ENCODE assay signal across 8 cellular contexts in the genomic region with DNA sequence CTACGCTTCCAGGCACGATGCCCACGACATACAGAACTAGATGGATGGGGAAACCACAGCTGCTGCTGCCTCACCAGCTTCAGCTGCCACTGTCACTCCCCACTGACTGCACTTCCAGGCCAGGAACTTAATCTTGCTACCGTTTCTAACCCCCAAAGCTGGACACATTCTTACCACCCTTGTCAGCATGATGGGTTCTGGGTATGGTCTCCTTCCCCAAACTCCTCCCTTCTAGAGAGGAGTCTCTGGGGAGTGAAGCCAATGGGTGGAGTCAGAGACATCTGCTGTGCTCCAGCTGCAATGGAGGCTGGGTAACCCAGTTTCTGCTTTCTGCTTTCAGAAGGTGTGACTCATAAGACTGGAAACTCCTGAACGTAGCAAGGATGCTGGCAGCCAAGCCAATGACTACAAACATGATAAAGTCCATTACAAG.
A peak's percentile ranks its signal among the peaks of the same experiment; 100 is the strongest.
DNase-seq lines count a peak whose midpoint lies in the region; ATAC-seq, FAIRE-seq and TF ChIP-seq lines count a peak whose summit lies in the region.

No MANE protein-coding gene starts in this region.

- H3K36me3 Mint-ChIP-seq in GM23338 (ENCODE audit: low read depth) = peaks cover 5% of the 10 kb centered on the region; the same call in 1 of the 3 replicates

- peak; percentile 93 for FAIRE-seq in GM18507 (lab: Jason Lieb, UNC)

- no peak for TF ChIP-seq CTCF in OCI-LY3 (IDR thresholded peaks at IDR 0.05; ENCODE audit: low read depth, low read length)
- TF ChIP-seq CTCF in fibroblast of mammary gland (conservative IDR thresholded peaks at IDR 0.05; ENCODE audit: control insufficient read depth, insufficient read depth, low read depth, low read length) = no peak
- no peak for TF ChIP-seq CTCF in GM23338 (conservative IDR thresholded peaks at IDR 0.05; ENCODE audit: low read depth in 2 of 2)

- H2AFZ ChIP-seq in ACC112 (ENCODE audit: low read length, unreplicated experiment) (no peak overlapping the region), OCI-LY3 (ENCODE audit: low read depth, low read length) (0 out of 2 replicates have a peak overlapping the region, but pooled peaks have one; percentile 26), GM23338 (no peak overlapping the region)

- peaks cover 26% of the 10 kb centered on the region for H3K27me3 ChIP-seq in ACC112 (ENCODE audit: insufficient read depth, low read length)
- H3K27me3 ChIP-seq in OCI-LY3 (ENCODE audit: low read depth, low read length) = no peaks in the 10 kb centered on the region
- H3K27me3 ChIP-seq in GM23338 (ENCODE audit: insufficient read depth) = no peaks in the 10 kb centered on the region

- H3K36me3 ChIP-seq in ACC112 (ENCODE audit: insufficient read depth, low read length) (no peaks in the 10 kb centered on the region), OCI-LY3 (replicated peaks; ENCODE audit: low read depth, low read length) (no peaks in the 10 kb centered on the region), GM23338 (ENCODE audit: insufficient read depth) (no peaks in the 10 kb centered on the region)

- peaks cover 20% of the 10 kb centered on the region for H3K9me3 Mint-ChIP-seq in GM23338

- H3K9ac ChIP-seq in OCI-LY3 (ENCODE audit: low read length) = peak overlapping the region; percentile 66

- H3K27me3 Mint-ChIP-seq in GM23338 (ENCODE audit: insufficient read depth, low read depth, poor library complexity) = peaks cover 7% of the 10 kb centered on the region

- peak; percentile 88 for ATAC-seq in HG02884 (IDR thresholded peaks at IDR 0.05; ENCODE audit: unreplicated experiment)
- no peak for ATAC-seq in GM23338

- DNase-seq in GM18507 (ENCODE audit: extremely low spot score, insufficient read length, low read depth) (peak; percentile 42), fibroblast of mammary gland (ENCODE audit: low read depth) (peak; percentile 97), GM23338 (ENCODE audit: low spot score) (no peak), ecto neural progenitor cell (ENCODE audit: low spot score) (no peak)
- DNase-seq in stimulated activated CD4-positive, alpha-beta T cell treated with anti-CD3 and anti-CD28 coated beads, Interleukin-2, amount 100 ng/mL, for 24 hours = peak; percentile 22 to 38

- no peaks in the 10 kb centered on the region for H3F3A ChIP-seq in GM23338 (replicated peaks; ENCODE audit: low read depth)

- no peak overlapping the region for H3K4me3 Mint-ChIP-seq in GM23338

- H3K4me3 ChIP-seq in ACC112 (ENCODE audit: low read depth, low read length) (no peak overlapping the region), OCI-LY3 (ENCODE audit: low read length) (peak overlapping the region; percentile 49), fibroblast of mammary gland (ENCODE audit: control insufficient read depth, low read depth, low read length) (no peak overlapping the region), GM23338 (no peak overlapping the region)

- H3K27ac ChIP-seq in ACC112 (ENCODE audit: low read depth, low read length) (peak overlapping the region; percentile 74), OCI-LY3 (ENCODE audit: low read length) (peak overlapping the region; percentile 96), GM23338 (ENCODE audit: low read depth) (no peak overlapping the region)

- H3K79me2 ChIP-seq in ACC112 (ENCODE audit: control insufficient read depth, insufficient read depth, low read length, unreplicated experiment) = no peaks in the 10 kb centered on the region
- no peaks in the 10 kb centered on the region for H3K79me2 ChIP-seq in OCI-LY3 (ENCODE audit: low read length)
- H3K79me2 ChIP-seq in GM23338 (replicated peaks; ENCODE audit: insufficient read depth) = no peaks in the 10 kb centered on the region

- H3K4me1 ChIP-seq in ACC112 (ENCODE audit: control insufficient read depth, insufficient read depth, low read length, unreplicated experiment) = peaks cover 20% of the 10 kb centered on the region
- peaks cover 57% of the 10 kb centered on the region for H3K4me1 ChIP-seq in OCI-LY3 (ENCODE audit: low read length)
- H3K4me1 ChIP-seq in GM23338 (ENCODE audit: insufficient read depth) = peaks cover 3% of the 10 kb centered on the region; the same call in 1 of the 2 replicates

- H3K27ac Mint-ChIP-seq in GM23338 = no peak overlapping the region

- H3K9me3 ChIP-seq in OCI-LY3 (ENCODE audit: insufficient read depth, low read length) = no peaks in the 10 kb centered on the region

- no peaks in the 10 kb centered on the region for H4K20me1 ChIP-seq in OCI-LY3 (ENCODE audit: insufficient read depth, low read length)
- no peaks in the 10 kb centered on the region for H4K20me1 ChIP-seq in GM23338 (replicated peaks; ENCODE audit: insufficient read depth)

- H3K9me2 ChIP-seq in GM23338 (ENCODE audit: insufficient read depth) = no peaks in the 10 kb centered on the region

- peaks cover 8% of the 10 kb centered on the region for H3K4me1 Mint-ChIP-seq in GM23338

- peak overlapping the region; percentile 79 for H3K4me2 ChIP-seq in OCI-LY3 (ENCODE audit: low read length)
- no peak overlapping the region for H3K4me2 ChIP-seq in GM23338

TF ChIP-seq in GM23338, 12 proteins besides CTCF, POLR2A, EP300 and RAD21:
- TF ChIP-seq, protein P1, sequence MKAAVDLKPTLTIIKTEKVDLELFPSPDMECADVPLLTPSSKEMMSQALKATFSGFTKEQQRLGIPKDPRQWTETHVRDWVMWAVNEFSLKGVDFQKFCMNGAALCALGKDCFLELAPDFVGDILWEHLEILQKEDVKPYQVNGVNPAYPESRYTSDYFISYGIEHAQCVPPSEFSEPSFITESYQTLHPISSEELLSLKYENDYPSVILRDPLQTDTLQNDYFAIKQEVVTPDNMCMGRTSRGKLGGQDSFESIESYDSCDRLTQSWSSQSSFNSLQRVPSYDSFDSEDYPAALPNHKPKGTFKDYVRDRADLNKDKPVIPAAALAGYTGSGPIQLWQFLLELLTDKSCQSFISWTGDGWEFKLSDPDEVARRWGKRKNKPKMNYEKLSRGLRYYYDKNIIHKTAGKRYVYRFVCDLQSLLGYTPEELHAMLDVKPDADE (IDR thresholded peaks at IDR 0.05) = no peak
- no peak for TF ChIP-seq ZNF114 (CRISPR knock-in tag; IDR thresholded peaks at IDR 0.05)
- TF ChIP-seq, protein P2, sequence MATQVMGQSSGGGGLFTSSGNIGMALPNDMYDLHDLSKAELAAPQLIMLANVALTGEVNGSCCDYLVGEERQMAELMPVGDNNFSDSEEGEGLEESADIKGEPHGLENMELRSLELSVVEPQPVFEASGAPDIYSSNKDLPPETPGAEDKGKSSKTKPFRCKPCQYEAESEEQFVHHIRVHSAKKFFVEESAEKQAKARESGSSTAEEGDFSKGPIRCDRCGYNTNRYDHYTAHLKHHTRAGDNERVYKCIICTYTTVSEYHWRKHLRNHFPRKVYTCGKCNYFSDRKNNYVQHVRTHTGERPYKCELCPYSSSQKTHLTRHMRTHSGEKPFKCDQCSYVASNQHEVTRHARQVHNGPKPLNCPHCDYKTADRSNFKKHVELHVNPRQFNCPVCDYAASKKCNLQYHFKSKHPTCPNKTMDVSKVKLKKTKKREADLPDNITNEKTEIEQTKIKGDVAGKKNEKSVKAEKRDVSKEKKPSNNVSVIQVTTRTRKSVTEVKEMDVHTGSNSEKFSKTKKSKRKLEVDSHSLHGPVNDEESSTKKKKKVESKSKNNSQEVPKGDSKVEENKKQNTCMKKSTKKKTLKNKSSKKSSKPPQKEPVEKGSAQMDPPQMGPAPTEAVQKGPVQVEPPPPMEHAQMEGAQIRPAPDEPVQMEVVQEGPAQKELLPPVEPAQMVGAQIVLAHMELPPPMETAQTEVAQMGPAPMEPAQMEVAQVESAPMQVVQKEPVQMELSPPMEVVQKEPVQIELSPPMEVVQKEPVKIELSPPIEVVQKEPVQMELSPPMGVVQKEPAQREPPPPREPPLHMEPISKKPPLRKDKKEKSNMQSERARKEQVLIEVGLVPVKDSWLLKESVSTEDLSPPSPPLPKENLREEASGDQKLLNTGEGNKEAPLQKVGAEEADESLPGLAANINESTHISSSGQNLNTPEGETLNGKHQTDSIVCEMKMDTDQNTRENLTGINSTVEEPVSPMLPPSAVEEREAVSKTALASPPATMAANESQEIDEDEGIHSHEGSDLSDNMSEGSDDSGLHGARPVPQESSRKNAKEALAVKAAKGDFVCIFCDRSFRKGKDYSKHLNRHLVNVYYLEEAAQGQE (IDR thresholded peaks at IDR 0.05; ENCODE audit: unreplicated experiment) = no peak

Comparison
In these comparisons a context has a peak if more than half of its experiments do, and no peak if none do; other contexts are left out.
1. DNase-seq: peak in GM18507 (single experiment), fibroblast of mammary gland (single experiment) and stimulated activated CD4-positive, alpha-beta T cell treated with anti-CD3 and anti-CD28 coated beads, Interleukin-2, amount 100 ng/mL, for 24 hours (2 of 2); none in GM23338 (single experiment) and ecto neural progenitor cell (single experiment).